9 cellular contexts compared by ENCODE assay signal in genomic region chr6:88165087-88165876, GRCh38. TPM values are rescaled to one million over a fixed set of nuclear protein-coding genes. Genes with fewer than 3 reads are reported as not detected.
DNase-seq lines count a peak whose midpoint lies in the region; ATAC-seq, FAIRE-seq and TF ChIP-seq lines count a peak whose summit lies in the region.
"Had no signal": no experiment of that assay in that cellular context is flagged by ENCODE, and none has a peak within 500 bp of the region (broad histone marks: within the 10 kb centered on the region; RNA-seq: fewer than 3 reads in every experiment).

No MANE protein-coding gene starts in this region.

- H4K20me1 ChIP-seq in PC-9 (ENCODE audit: insufficient read depth) = no peaks in the 10 kb centered on the region

- peaks cover 4 to 5% of the 10 kb centered on the region in 2 donors for H3K27me3 ChIP-seq in muscle layer of colon (ENCODE audit: control insufficient read depth in 1 of 2, insufficient read depth in 2 of 2, low read length in 2 of 2)
- no peaks in the 10 kb centered on the region for H3K27me3 ChIP-seq in PC-9 (ENCODE audit: insufficient read depth, low read depth)

- intact Hi-C loops in PC-9 (cut with micrococcal nuclease; ENCODE audit: unreplicated experiment) = no loop called here

- H3K9me3 ChIP-seq in muscle layer of colon (ENCODE audit: low read length) = no peaks in the 10 kb centered on the region
- H3K9me3 ChIP-seq in PC-9 (ENCODE audit: insufficient read depth, low read depth) = no peaks in the 10 kb centered on the region

- peaks cover 44% of the 10 kb centered on the region for H3K4me1 Mint-ChIP-seq in brain

- BruUV-seq in PC-9 (replicated peaks; lab: Mats Ljungman, UMichigan) = no TSS peak

- no peaks in the 10 kb centered on the region for H3K79me2 ChIP-seq in PC-9 (ENCODE audit: low read depth)

- peak; percentile 1 for ATAC-seq in HG03457 (IDR thresholded peaks at IDR 0.05; ENCODE audit: unreplicated experiment)

- no peaks in the 10 kb centered on the region for H3F3A ChIP-seq in PC-9 (ENCODE audit: insufficient read depth, low read depth)

- CTCF ChIA-PET in PC-9 (lab: Charles Lee) = no interaction called here

- POLR2A ChIA-PET in PC-9 (lab: Charles Lee; ENCODE audit: unreplicated experiment) = no interaction called here

- H3K36me3 ChIP-seq in muscle layer of colon (ENCODE audit: insufficient read depth, low read length) (no peaks in the 10 kb centered on the region), PC-9 (ENCODE audit: low read depth) (no peaks in the 10 kb centered on the region)

- peaks cover 38% of the 10 kb centered on the region for H3K27me3 Mint-ChIP-seq in brain

- H3K9me2 ChIP-seq in PC-9 (ENCODE audit: insufficient read depth) = no peaks in the 10 kb centered on the region

- peak overlapping the region; percentile 78 for H3K9ac ChIP-seq in muscle layer of colon (ENCODE audit: low read length)

- H3K4me1 ChIP-seq in muscle layer of colon (ENCODE audit: insufficient read depth, low read length) (peaks cover 4% of the 10 kb centered on the region), PC-9 (replicated peaks; ENCODE audit: insufficient read depth) (no peaks in the 10 kb centered on the region)

- DNase-seq in GM18507 (ENCODE audit: extremely low spot score, insufficient read length, low read depth) = no peak
- DNase-seq in GM19238 (ENCODE audit: insufficient read length, low spot score) = no peak
- DNase-seq in GM03348 (ENCODE audit: low spot score) = no peak
- DNase-seq in DMS79 treated with DMSO at 0.1 percent for 48 hours (lab: John Stamatoyannopoulos, UW) = no peak
- DNase-seq in PC-9 = no peak

- H3K4me3 Mint-ChIP-seq in brain = peak overlapping the region; percentile 93 to 97 (median 95)

- peak overlapping the region; percentile 86 to 96 (median 95) for H3K27ac Mint-ChIP-seq in brain

- H3K4me3 ChIP-seq in muscle layer of colon (ENCODE audit: low read depth in 1 of 2, low read length in 2 of 2) = peak overlapping the region; percentile 45 to 95
- no peak overlapping the region for H3K4me3 ChIP-seq in PC-9

- H3K27ac ChIP-seq in muscle layer of colon (ENCODE audit: low read depth, low read length) = peak overlapping the region; percentile 40
- H3K27ac ChIP-seq in PC-9 = no peak overlapping the region

- peak; percentile 49 for FAIRE-seq in GM18507 (lab: Jason Lieb, UNC)

- no peak overlapping the region for H3K4me2 ChIP-seq in PC-9

- no peak overlapping the region for H2AFZ ChIP-seq in PC-9

- TF ChIP-seq CTCF in brain (conservative IDR thresholded peaks at IDR 0.05) (no peak), PC-9 (conservative IDR thresholded peaks at IDR 0.05) (no peak)

- H3K9me3 Mint-ChIP-seq in brain = peaks cover 0 to 7% (median 0%) of the 10 kb centered on the region in 5 experiments

- no peaks in the 10 kb centered on the region for H3K36me3 Mint-ChIP-seq in brain

RNA-seq across cellular contexts. Expression of gene CNR1, which starts 0.9 kb away (rescaled TPM):
- polyA plus RNA-seq in brain (ENCODE audit: insufficient read depth, low read depth, low replicate concordance) = 3.9 TPM
- not detected in 2 replicates for total RNA-seq in PC-9 (2021)
- total RNA-seq: T-helper 1 cell treated with Interleukin-12 subunit alpha and Interleukin-12 subunit beta and Interleukin-4 antibody, amounts not matched to agents 30 ng/mL and 1 ng/mL, for 36 hours had no signal
